ENCODE assay signal across 8 cellular contexts in the genomic region with DNA sequence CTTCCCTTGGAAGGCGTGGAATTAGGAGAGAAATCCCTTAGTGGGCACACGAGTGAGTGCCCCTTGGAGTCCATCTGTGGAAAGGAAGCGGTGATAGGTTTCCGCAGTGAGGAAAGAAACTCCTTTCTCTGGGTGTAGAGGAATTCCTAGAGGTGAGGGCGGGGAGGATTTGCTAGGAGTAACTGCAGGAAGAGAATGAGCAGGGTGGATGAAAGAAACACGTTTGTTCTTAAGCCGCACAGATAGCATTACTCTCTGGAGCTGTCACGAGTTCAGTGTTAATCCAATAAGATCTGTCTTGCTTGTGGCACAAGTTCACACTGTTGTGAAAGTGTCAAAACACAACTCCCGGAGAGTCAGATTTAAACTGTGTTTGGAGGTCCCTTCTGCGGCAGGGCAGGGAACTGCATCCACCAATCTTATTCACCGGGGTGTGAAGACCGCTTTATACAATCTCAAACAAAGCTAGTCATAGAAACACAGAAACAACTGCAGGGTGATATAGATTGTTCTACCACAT. TPM values are rescaled to one million over a fixed set of nuclear protein-coding genes. Genes with fewer than 3 reads are reported as not detected.
DNase-seq lines count a peak whose midpoint lies in the region; ATAC-seq and TF ChIP-seq lines count a peak whose summit lies in the region.

No MANE protein-coding gene starts in this region.

- peak overlapping the region; percentile 47; the same call in 1 of the 2 replicates for H3K4me2 ChIP-seq in MM.1S (ENCODE audit: low read depth, low read length)
- H3K4me2 ChIP-seq in smooth muscle cell = peak overlapping the region; percentile 78

- H3K9me3 ChIP-seq in MM.1S (replicated peaks; ENCODE audit: insufficient read depth, low read length) = no peaks in the 10 kb centered on the region
- H3K9me3 ChIP-seq in smooth muscle cell (replicated peaks; ENCODE audit: low read depth) = no peaks in the 10 kb centered on the region

- no peak overlapping the region for H2AFZ ChIP-seq in MM.1S (ENCODE audit: low read length)
- H2AFZ ChIP-seq in smooth muscle cell (ENCODE audit: low read depth) = peak overlapping the region; percentile 69

- TF ChIP-seq CTCF in MM.1S (IDR thresholded peaks at IDR 0.05; ENCODE audit: low read length) (peak; percentile 31), smooth muscle cell (IDR thresholded peaks at IDR 0.05; ENCODE audit: borderline replicate concordance, insufficient read depth, poor library complexity, severe bottlenecking) (peak; percentile 23)

- H4K20me1 ChIP-seq in MM.1S (ENCODE audit: insufficient read depth, low read length) (no peaks in the 10 kb centered on the region), smooth muscle cell (ENCODE audit: low read depth) (no peaks in the 10 kb centered on the region)

- H3K27me3 ChIP-seq in MM.1S (replicated peaks; ENCODE audit: insufficient read depth, low read length) (no peaks in the 10 kb centered on the region), smooth muscle cell (ENCODE audit: low read depth) (peaks cover 84% of the 10 kb centered on the region)

- H3K79me2 ChIP-seq in MM.1S (ENCODE audit: low read length) = no peaks in the 10 kb centered on the region
- no peaks in the 10 kb centered on the region for H3K79me2 ChIP-seq in smooth muscle cell (ENCODE audit: low read depth)

- H3F3A ChIP-seq in MM.1S (ENCODE audit: insufficient read depth, low read length) = no peaks in the 10 kb centered on the region
- H3F3A ChIP-seq in smooth muscle cell (ENCODE audit: low read depth) = no peaks in the 10 kb centered on the region

- ATAC-seq in GM18499 (IDR thresholded peaks at IDR 0.05; ENCODE audit: insufficient read depth, unreplicated experiment) (peak; percentile 72), GM21786 (IDR thresholded peaks at IDR 0.05; ENCODE audit: unreplicated experiment) (peak; percentile 75)

- no peaks in the 10 kb centered on the region for H3K36me3 ChIP-seq in MM.1S (replicated peaks; ENCODE audit: insufficient read depth, low read length)
- no peaks in the 10 kb centered on the region for H3K36me3 ChIP-seq in smooth muscle cell (ENCODE audit: low read depth)

- H3K4me1 ChIP-seq in MM.1S (ENCODE audit: low read length) = no peaks in the 10 kb centered on the region
- no peaks in the 10 kb centered on the region for H3K4me1 ChIP-seq in smooth muscle cell (ENCODE audit: low read depth)

- H3K9ac ChIP-seq in MM.1S (ENCODE audit: low read length) (no peak overlapping the region), smooth muscle cell (ENCODE audit: low read depth) (no peak overlapping the region)

- H3K27ac ChIP-seq in MM.1S (ENCODE audit: low read length) (no peak overlapping the region), smooth muscle cell (ENCODE audit: low read depth) (no peak overlapping the region)

- peak; percentile 33 for DNase-seq in MM.1S
- peak; percentile 55 for DNase-seq in astrocyte of the hippocampus (ENCODE audit: low read depth, low spot score)
- peak; percentile 49 for DNase-seq in iPS-NIHi11 (ENCODE audit: low spot score)
- DNase-seq in smooth muscle cell (lab: John Stamatoyannopoulos, UW; ENCODE audit: unreplicated experiment) = no peak
- no peak for DNase-seq in NK-92 treated with Interleukin-12 subunit alpha and Interleukin-12 subunit beta, amount 100 ng/mL, for 24 hours (lab: John Stamatoyannopoulos, UW)
- no peak for DNase-seq in NCI-H2029 (lab: John Stamatoyannopoulos, UW)

- H3K9me2 ChIP-seq in MM.1S (replicated peaks; ENCODE audit: insufficient read depth, low read length) = no peaks in the 10 kb centered on the region

- 19% methylated on average over 12 of the region's 12 CpGs for WGBS in smooth muscle cell (ENCODE audit: low lambda C conversion rate)

- H3K4me3 ChIP-seq in MM.1S (ENCODE audit: low read length) = no peak overlapping the region
- peak overlapping the region; percentile 34 for H3K4me3 ChIP-seq in smooth muscle cell

RNA-seq across cellular contexts. Expression of gene KL, which starts 1.2 kb away (rescaled TPM):
- total RNA-seq in smooth muscle cell = 0.49 and 2.2 TPM in 2 replicates
- polyA plus RNA-seq in smooth muscle cell = 0.14 TPM in 1 of 2 replicates, not detected in the other

Comparison
In these comparisons a context has a peak if more than half of its experiments do, and no peak if none do; other contexts are left out.
1. DNase-seq: peak in MM.1S (single experiment), astrocyte of the hippocampus (single experiment) and iPS-NIHi11 (single experiment); none in smooth muscle cell (single experiment), NK-92 treated with Interleukin-12 subunit alpha and Interleukin-12 subunit beta, amount 100 ng/mL, for 24 hours (single experiment) and NCI-H2029 (single experiment).